In genomic region chr11:79296113-79296512, GRCh38 we compare ENCODE assay signal across 27 cellular contexts.
DNase-seq lines count a peak whose midpoint lies in the region; ATAC-seq and TF ChIP-seq lines count a peak whose summit lies in the region.
"Had no signal": no experiment of that assay in that cellular context is flagged by ENCODE, and none has a peak within 500 bp of the region (broad histone marks: within the 10 kb centered on the region; RNA-seq: fewer than 3 reads in every experiment).

No MANE protein-coding gene starts in this region.

- no peak for TF ChIP-seq RAD21 in IMR-90 (IDR thresholded peaks at IDR 0.05; ENCODE audit: low read length)

- no peak overlapping the region for H3K23ac ChIP-seq in IMR-90 (ENCODE audit: low read depth, low read length)

- no peaks in the 10 kb centered on the region for H3K9me3 ChIP-seq in IMR-90 (ENCODE audit: control insufficient read depth, insufficient read depth, low read length)
- H3K9me3 ChIP-seq in adipocyte (ENCODE audit: control insufficient read depth, low read length) = no peaks in the 10 kb centered on the region
- no peaks in the 10 kb centered on the region for H3K9me3 ChIP-seq in right atrium auricular region
- H3K9me3 ChIP-seq: BLaER1 treated with 17β-estradiol and CSF1 and Interleukin-3, amounts not matched to agents 10 nM and 100 nM; SJSA1 had no signal

- H2BK120ac ChIP-seq in IMR-90 (ENCODE audit: low read depth, low read length) = no peak overlapping the region

- H2AK9ac ChIP-seq in IMR-90 (replicated peaks; ENCODE audit: low read depth, low read length, poor library complexity) = no peak overlapping the region

- H3K56ac ChIP-seq in IMR-90 (ENCODE audit: extremely low read depth, insufficient read depth, low read length) = no peak overlapping the region

- no peak overlapping the region for H4K5ac ChIP-seq in IMR-90 (ENCODE audit: low read depth, low read length)

- CTCF ChIA-PET in IMR-90 (lab: Yijun Ruan, JAX) = interaction anchor here (0.6 kb wide), 1 partner anchor 732 kb away, joined by 4 read pairs; no protein-coding TSS in a partner anchor

- H3K4me3 Mint-ChIP-seq in nephron progenitor cell = no peak overlapping the region
- H3K4me3 Mint-ChIP-seq: CD4-positive, alpha-beta T cell had no signal

- H3K36me3 ChIP-seq in IMR-90 (ENCODE audit: control insufficient read depth, insufficient read depth, low read length) (peaks cover 6% of the 10 kb centered on the region; the same call in 1 of the 2 replicates), adipocyte (ENCODE audit: control insufficient read depth, insufficient read depth, low read length, severe bottlenecking) (peaks cover 21% of the 10 kb centered on the region), right atrium auricular region (no peaks in the 10 kb centered on the region)
- H3K36me3 ChIP-seq: SJSA1 had no signal

- H3K9ac ChIP-seq in IMR-90 (ENCODE audit: low read depth, low read length) = no peak overlapping the region
- H3K9ac ChIP-seq in adipocyte (ENCODE audit: low read length) = no peak overlapping the region
- H3K9ac ChIP-seq: BLaER1 treated with 17β-estradiol and CSF1 and Interleukin-3, amounts not matched to agents 10 nM and 100 nM had no signal

- H3K27me3 ChIP-seq in IMR-90 (ENCODE audit: control insufficient read depth, insufficient read depth, low read length) = no peaks in the 10 kb centered on the region
- no peaks in the 10 kb centered on the region for H3K27me3 ChIP-seq in adipocyte (replicated peaks; ENCODE audit: control insufficient read depth, insufficient read depth, low read length)
- H3K27me3 ChIP-seq in right atrium auricular region = no peaks in the 10 kb centered on the region
- H3K27me3 ChIP-seq: BLaER1 treated with 17β-estradiol and CSF1 and Interleukin-3, amounts not matched to agents 10 nM and 100 nM; SJSA1 had no signal

- no peak overlapping the region for H3K14ac ChIP-seq in IMR-90 (replicated peaks; ENCODE audit: low read depth, low read length)

- 0 out of 2 replicates have a peak, but pooled peaks have one; percentile 27 for ATAC-seq in IMR-90 (ENCODE audit: low read depth)
- ATAC-seq: GM12878, HCT116 had no signal

- no peaks in the 10 kb centered on the region for H4K20me1 ChIP-seq in IMR-90 (ENCODE audit: insufficient read depth, low read length)
- H4K20me1 ChIP-seq: BLaER1 treated with 17β-estradiol and CSF1 and Interleukin-3, amounts not matched to agents 10 nM and 100 nM had no signal

- H2BK5ac ChIP-seq in IMR-90 (ENCODE audit: low read depth, low read length, poor library complexity, severe bottlenecking) = no peak overlapping the region

- no peak overlapping the region for H4K91ac ChIP-seq in IMR-90 (ENCODE audit: insufficient read depth, low read depth, low read length)

- no peak overlapping the region for H2BK15ac ChIP-seq in IMR-90 (ENCODE audit: low read depth, low read length)

- no peaks in the 10 kb centered on the region for H3K4me1 ChIP-seq in IMR-90 (ENCODE audit: control insufficient read depth, insufficient read depth, low read length)
- peaks cover 8% of the 10 kb centered on the region for H3K4me1 ChIP-seq in adipocyte (ENCODE audit: control insufficient read depth, insufficient read depth, low read length)
- no peaks in the 10 kb centered on the region for H3K4me1 ChIP-seq in right atrium auricular region
- H3K4me1 ChIP-seq: SJSA1 had no signal

- DNase-seq in ELF-1 (ENCODE audit: low read depth, low spot score) (peak; percentile 92), IMR-90 (no peak), adipocyte (ENCODE audit: low read depth) (peak; percentile 20), nephron progenitor cell (peak; percentile 46), NCI-H510A (lab: John Stamatoyannopoulos, UW) (no peak), AG08396 (ENCODE audit: low spot score) (no peak), right atrium auricular region (ENCODE audit: low spot score) (no peak)
- DNase-seq: AML-193; CD4-positive, alpha-beta T cell; DMS53; GDM1; GOT3; Karpas-422; NCI-H1092 treated with DMSO at 0.1 percent for 48 hours; NCI-H1436; NCI-H187; NCI-H2081 treated with DMSO at 0.1 percent for 48 hours; NCI-H446; NCI-H526; PC-9; Right ventricle myocardium superior; RPMI8226 had no signal

- H3K36me3 Mint-ChIP-seq in nephron progenitor cell (ENCODE audit: low read depth) = peaks cover 11% of the 10 kb centered on the region

- no peak overlapping the region for H3K27ac ChIP-seq in IMR-90 (ENCODE audit: insufficient read depth, low read length)
- no peak overlapping the region for H3K27ac ChIP-seq in right atrium auricular region
- H3K27ac ChIP-seq: BLaER1 treated with 17β-estradiol and CSF1 and Interleukin-3, amounts not matched to agents 10 nM and 100 nM; HL-60; PC-9; SJSA1 had no signal

- POLR2A ChIA-PET in IMR-90 (lab: Charles Lee; ENCODE audit: unreplicated experiment) = no interaction called here

- no peak for TF ChIP-seq CTCF in IMR-90 (conservative IDR thresholded peaks at IDR 0.05; ENCODE audit: low read depth, low read length)
- no peak for TF ChIP-seq CTCF in nephron progenitor cell (IDR thresholded peaks at IDR 0.05)
- no peak for TF ChIP-seq CTCF in right atrium auricular region (IDR thresholded peaks at IDR 0.05)

- intact Hi-C loops in IMR-90 (cut with micrococcal nuclease) = no loop called here

- no peaks in the 10 kb centered on the region for H3K27me3 Mint-ChIP-seq in nephron progenitor cell (ENCODE audit: low read depth, poor library complexity)
- H3K27me3 Mint-ChIP-seq: CD4-positive, alpha-beta T cell had no signal

- H3K4ac ChIP-seq in IMR-90 (ENCODE audit: low read depth, low read length) = no peak overlapping the region

- H3K9me1 ChIP-seq in IMR-90 (ENCODE audit: insufficient read depth, low read length) = no peaks in the 10 kb centered on the region; the same call in 1 of the 2 replicates

- BruUV-seq in IMR-90 (replicated peaks; lab: Mats Ljungman, UMichigan) = no TSS peak

- H3K4me3 ChIP-seq in IMR-90 (ENCODE audit: insufficient read depth, low read depth, low read length) (no peak overlapping the region), adipocyte (ENCODE audit: low read length) (no peak overlapping the region), right atrium auricular region (no peak overlapping the region)
- H3K4me3 ChIP-seq: BLaER1 treated with 17β-estradiol and CSF1 and Interleukin-3, amounts not matched to agents 10 nM and 100 nM; GM12878; PC-9; SJSA1 had no signal

- peak overlapping the region; percentile 70 for H3K27ac Mint-ChIP-seq in nephron progenitor cell
- H3K27ac Mint-ChIP-seq: CD4-positive, alpha-beta T cell had no signal

- H2BK20ac ChIP-seq in IMR-90 (ENCODE audit: low read depth, low read length) = no peak overlapping the region

- no peak overlapping the region for H3K4me2 ChIP-seq in IMR-90 (ENCODE audit: low read depth, low read length)
- H3K4me2 ChIP-seq: BLaER1 treated with 17β-estradiol and CSF1 and Interleukin-3, amounts not matched to agents 10 nM and 100 nM; PC-9 had no signal

- no peak overlapping the region for H2AFZ ChIP-seq in IMR-90 (replicated peaks; ENCODE audit: low read length, poor library complexity)
- H2AFZ ChIP-seq: PC-9 had no signal

- no peak overlapping the region for H2AK5ac ChIP-seq in IMR-90 (ENCODE audit: low read depth, low read length)

- peaks cover 72% of the 10 kb centered on the region for H3K4me1 Mint-ChIP-seq in nephron progenitor cell

- H4K8ac ChIP-seq in IMR-90 (ENCODE audit: low read depth in 2 of 2, low read length in 2 of 2) = no peak overlapping the region

- in situ Hi-C loops in IMR-90 (cut with MboI; ENCODE audit: low sequenced_read_pairs) = no loop called here

- TF ChIP-seq POLR2A in IMR-90 (IDR thresholded peaks at IDR 0.05; ENCODE audit: low read depth, low read length) = no peak

- no CpG with 5 or more reads among the region's 3 CpGs for WGBS in IMR-90 (ENCODE audit: extremely low coverage in 2 of 2, insufficient read length in 1 of 2), 2 experiments

- no peaks in the 10 kb centered on the region for H3K79me1 ChIP-seq in IMR-90 (ENCODE audit: low read depth in 1 of 2, low read length in 2 of 2)

- no peak overlapping the region for H3K18ac ChIP-seq in IMR-90 (ENCODE audit: low read depth, low read length)

- no peaks in the 10 kb centered on the region for H3K9me3 Mint-ChIP-seq in nephron progenitor cell
- H3K9me3 Mint-ChIP-seq: CD4-positive, alpha-beta T cell had no signal

- dilution Hi-C loops in IMR-90 (cut with HindIII; ENCODE audit: low sequenced_read_pairs, unreplicated experiment) = no loop called here

TF ChIP-seq in IMR-90, 13 proteins besides CTCF, POLR2A, EP300 and RAD21:
- TF ChIP-seq NFE2L2 (IDR thresholded peaks at IDR 0.05; ENCODE audit: low read depth, low read length) (no peak), CHD1 (IDR thresholded peaks at IDR 0.05; ENCODE audit: low read depth, low read length) (no peak), SMC3 (IDR thresholded peaks at IDR 0.05; ENCODE audit: low read depth, low read length) (no peak), USF2 (IDR thresholded peaks at IDR 0.05; ENCODE audit: low read depth, low read length) (no peak), MAZ (IDR thresholded peaks at IDR 0.05; ENCODE audit: borderline replicate concordance, low read depth, low read length) (no peak), MAFK (IDR thresholded peaks at IDR 0.05; ENCODE audit: low read depth, low read length) (no peak), RFX5 (IDR thresholded peaks at IDR 0.05; ENCODE audit: low read depth, low read length) (no peak), RCOR1 (IDR thresholded peaks at IDR 0.05; ENCODE audit: insufficient replicate concordance, low read length) (no peak), MXI1 (IDR thresholded peaks at IDR 0.05; ENCODE audit: borderline replicate concordance, low read depth, low read length) (no peak), FOS (IDR thresholded peaks at IDR 0.05; ENCODE audit: low read depth, low read length) (no peak), BHLHE40 (IDR thresholded peaks at IDR 0.05; ENCODE audit: low read depth, low read length) (no peak), CEBPB (IDR thresholded peaks at IDR 0.05; ENCODE audit: low read depth, low read length) (no peak)

Comparison
In these comparisons a context has a peak if more than half of its experiments do, and no peak if none do; other contexts are left out.
1. DNase-seq: peak in ELF-1 (single experiment), adipocyte (single experiment) and nephron progenitor cell (single experiment); none in IMR-90 (single experiment), NCI-H510A (single experiment), AG08396 (single experiment) and right atrium auricular region (single experiment).